ENCODE assay signal across 1 cellular context in the genomic region with DNA sequence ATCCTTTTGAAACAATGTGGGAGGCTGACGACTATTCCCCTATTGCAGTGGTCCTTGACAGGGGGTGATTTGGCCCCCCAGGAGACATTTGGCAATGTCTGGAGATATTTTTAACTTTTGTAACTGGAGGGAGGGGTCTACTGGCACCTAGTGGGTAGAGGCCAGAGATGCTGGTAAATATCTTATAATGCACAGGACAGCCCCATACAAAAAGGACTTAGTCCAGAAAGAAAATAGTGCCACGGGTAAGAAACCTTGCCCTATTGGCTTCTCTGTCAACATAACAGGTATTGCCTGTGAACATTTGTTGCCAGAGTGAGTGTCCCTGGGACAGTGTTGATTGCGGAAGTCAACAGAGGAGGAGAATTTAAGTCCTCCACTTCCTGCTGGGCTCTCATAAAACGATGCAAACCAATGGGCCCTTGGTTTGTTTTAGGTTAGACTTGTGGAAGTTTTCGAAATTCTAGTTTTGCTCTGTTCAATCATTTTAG.
TF ChIP-seq lines count a peak whose summit lies in the region.

No MANE protein-coding gene starts in this region.

TF ChIP-seq in HepG2, 621 proteins besides CTCF, POLR2A, EP300 and RAD21 (continued from another document and continues in another):
- TF ChIP-seq, protein P1, sequence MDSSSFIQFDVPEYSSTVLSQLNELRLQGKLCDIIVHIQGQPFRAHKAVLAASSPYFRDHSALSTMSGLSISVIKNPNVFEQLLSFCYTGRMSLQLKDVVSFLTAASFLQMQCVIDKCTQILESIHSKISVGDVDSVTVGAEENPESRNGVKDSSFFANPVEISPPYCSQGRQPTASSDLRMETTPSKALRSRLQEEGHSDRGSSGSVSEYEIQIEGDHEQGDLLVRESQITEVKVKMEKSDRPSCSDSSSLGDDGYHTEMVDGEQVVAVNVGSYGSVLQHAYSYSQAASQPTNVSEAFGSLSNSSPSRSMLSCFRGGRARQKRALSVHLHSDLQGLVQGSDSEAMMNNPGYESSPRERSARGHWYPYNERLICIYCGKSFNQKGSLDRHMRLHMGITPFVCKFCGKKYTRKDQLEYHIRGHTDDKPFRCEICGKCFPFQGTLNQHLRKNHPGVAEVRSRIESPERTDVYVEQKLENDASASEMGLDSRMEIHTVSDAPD (CRISPR knock-in tag; IDR thresholded peaks at IDR 0.05) = 0 out of 2 replicates have a peak, but pooled peaks have one; percentile 60
- TF ChIP-seq HMG20A (CRISPR knock-in tag; IDR thresholded peaks at IDR 0.05; ENCODE audit: borderline replicate concordance) = peak; percentile 57; the same call in 1 of the 2 replicates
- TF ChIP-seq FOXA3 (CRISPR knock-in tag; IDR thresholded peaks at IDR 0.05) = peak; percentile 95
- TF ChIP-seq, protein P2, sequence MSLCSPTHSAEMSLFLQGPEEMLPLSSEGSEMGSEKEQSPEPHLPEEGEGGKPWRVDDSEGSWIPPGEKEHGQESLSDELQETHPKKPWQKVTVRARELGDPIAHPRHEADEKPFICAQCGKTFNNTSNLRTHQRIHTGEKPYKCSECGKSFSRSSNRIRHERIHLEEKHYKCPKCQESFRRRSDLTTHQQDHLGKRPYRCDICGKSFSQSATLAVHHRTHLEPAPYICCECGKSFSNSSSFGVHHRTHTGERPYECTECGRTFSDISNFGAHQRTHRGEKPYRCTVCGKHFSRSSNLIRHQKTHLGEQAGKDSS (CRISPR knock-in tag; IDR thresholded peaks at IDR 0.05; ENCODE audit: borderline replicate concordance, low read depth) = peak; percentile 48; the same call in 1 of the 2 replicates
- TF ChIP-seq, protein P3, sequence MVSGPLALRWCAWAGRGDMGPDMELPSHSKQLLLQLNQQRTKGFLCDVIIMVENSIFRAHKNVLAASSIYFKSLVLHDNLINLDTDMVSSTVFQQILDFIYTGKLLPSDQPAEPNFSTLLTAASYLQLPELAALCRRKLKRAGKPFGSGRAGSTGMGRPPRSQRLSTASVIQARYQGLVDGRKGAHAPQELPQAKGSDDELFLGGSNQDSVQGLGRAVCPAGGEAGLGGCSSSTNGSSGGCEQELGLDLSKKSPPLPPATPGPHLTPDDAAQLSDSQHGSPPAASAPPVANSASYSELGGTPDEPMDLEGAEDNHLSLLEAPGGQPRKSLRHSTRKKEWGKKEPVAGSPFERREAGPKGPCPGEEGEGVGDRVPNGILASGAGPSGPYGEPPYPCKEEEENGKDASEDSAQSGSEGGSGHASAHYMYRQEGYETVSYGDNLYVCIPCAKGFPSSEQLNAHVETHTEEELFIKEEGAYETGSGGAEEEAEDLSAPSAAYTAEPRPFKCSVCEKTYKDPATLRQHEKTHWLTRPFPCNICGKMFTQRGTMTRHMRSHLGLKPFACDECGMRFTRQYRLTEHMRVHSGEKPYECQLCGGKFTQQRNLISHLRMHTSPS (CRISPR knock-in tag; IDR thresholded peaks at IDR 0.05; ENCODE audit: low read depth) = 0 out of 2 replicates have a peak, but pooled peaks have one; percentile 46
- TF ChIP-seq ERF (CRISPR knock-in tag; IDR thresholded peaks at IDR 0.05) = peak; percentile 78; the same call in 1 of the 2 replicates
- TF ChIP-seq, protein P4, sequence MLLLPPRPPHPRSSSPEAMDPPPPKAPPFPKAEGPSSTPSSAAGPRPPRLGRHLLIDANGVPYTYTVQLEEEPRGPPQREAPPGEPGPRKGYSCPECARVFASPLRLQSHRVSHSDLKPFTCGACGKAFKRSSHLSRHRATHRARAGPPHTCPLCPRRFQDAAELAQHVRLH (CRISPR knock-in tag; IDR thresholded peaks at IDR 0.05; ENCODE audit: borderline replicate concordance, low read depth) = peak; percentile 52; the same call in 1 of the 2 replicates
- peak; percentile 70; the same call in 1 of the 2 replicates for TF ChIP-seq PPARG (CRISPR knock-in tag; conservative IDR thresholded peaks at IDR 0.05)
- TF ChIP-seq ZNF235 (CRISPR knock-in tag; IDR thresholded peaks at IDR 0.05; ENCODE audit: borderline replicate concordance) = no peak
- no peak for TF ChIP-seq ZNF337 (CRISPR knock-in tag; IDR thresholded peaks at IDR 0.05; ENCODE audit: borderline replicate concordance, low read depth)
- 0 out of 2 replicates have a peak, but pooled peaks have one; percentile 40 for TF ChIP-seq ZSCAN20 (CRISPR knock-in tag; IDR thresholded peaks at IDR 0.05; ENCODE audit: borderline replicate concordance)
- TF ChIP-seq TP53 (CRISPR knock-in tag; conservative IDR thresholded peaks at IDR 0.05) = no peak
- TF ChIP-seq TBX3 (IDR thresholded peaks at IDR 0.05; ENCODE audit: borderline replicate concordance) = peak; percentile 59; the same call in 1 of the 2 replicates
- no peak for TF ChIP-seq NR2F1 (CRISPR knock-in tag; IDR thresholded peaks at IDR 0.05)
- TF ChIP-seq SIX4 (CRISPR knock-in tag; IDR thresholded peaks at IDR 0.05) = no peak
- TF ChIP-seq, protein P5, sequence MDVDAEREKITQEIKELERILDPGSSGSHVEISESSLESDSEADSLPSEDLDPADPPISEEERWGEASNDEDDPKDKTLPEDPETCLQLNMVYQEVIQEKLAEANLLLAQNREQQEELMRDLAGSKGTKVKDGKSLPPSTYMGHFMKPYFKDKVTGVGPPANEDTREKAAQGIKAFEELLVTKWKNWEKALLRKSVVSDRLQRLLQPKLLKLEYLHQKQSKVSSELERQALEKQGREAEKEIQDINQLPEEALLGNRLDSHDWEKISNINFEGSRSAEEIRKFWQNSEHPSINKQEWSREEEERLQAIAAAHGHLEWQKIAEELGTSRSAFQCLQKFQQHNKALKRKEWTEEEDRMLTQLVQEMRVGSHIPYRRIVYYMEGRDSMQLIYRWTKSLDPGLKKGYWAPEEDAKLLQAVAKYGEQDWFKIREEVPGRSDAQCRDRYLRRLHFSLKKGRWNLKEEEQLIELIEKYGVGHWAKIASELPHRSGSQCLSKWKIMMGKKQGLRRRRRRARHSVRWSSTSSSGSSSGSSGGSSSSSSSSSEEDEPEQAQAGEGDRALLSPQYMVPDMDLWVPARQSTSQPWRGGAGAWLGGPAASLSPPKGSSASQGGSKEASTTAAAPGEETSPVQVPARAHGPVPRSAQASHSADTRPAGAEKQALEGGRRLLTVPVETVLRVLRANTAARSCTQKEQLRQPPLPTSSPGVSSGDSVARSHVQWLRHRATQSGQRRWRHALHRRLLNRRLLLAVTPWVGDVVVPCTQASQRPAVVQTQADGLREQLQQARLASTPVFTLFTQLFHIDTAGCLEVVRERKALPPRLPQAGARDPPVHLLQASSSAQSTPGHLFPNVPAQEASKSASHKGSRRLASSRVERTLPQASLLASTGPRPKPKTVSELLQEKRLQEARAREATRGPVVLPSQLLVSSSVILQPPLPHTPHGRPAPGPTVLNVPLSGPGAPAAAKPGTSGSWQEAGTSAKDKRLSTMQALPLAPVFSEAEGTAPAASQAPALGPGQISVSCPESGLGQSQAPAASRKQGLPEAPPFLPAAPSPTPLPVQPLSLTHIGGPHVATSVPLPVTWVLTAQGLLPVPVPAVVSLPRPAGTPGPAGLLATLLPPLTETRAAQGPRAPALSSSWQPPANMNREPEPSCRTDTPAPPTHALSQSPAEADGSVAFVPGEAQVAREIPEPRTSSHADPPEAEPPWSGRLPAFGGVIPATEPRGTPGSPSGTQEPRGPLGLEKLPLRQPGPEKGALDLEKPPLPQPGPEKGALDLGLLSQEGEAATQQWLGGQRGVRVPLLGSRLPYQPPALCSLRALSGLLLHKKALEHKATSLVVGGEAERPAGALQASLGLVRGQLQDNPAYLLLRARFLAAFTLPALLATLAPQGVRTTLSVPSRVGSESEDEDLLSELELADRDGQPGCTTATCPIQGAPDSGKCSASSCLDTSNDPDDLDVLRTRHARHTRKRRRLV (CRISPR knock-in tag; IDR thresholded peaks at IDR 0.05) = no peak
- peak; percentile 88 for TF ChIP-seq PHF21A (CRISPR knock-in tag; IDR thresholded peaks at IDR 0.05)
- TF ChIP-seq TCF7 (IDR thresholded peaks at IDR 0.05; ENCODE audit: low read depth) = peak; percentile 51; the same call in 1 of the 2 replicates
- TF ChIP-seq HDAC2 (CRISPR knock-in tag; IDR thresholded peaks at IDR 0.05) = peak; percentile 78
- TF ChIP-seq ONECUT2 (CRISPR knock-in tag; IDR thresholded peaks at IDR 0.05) = no peak
- TF ChIP-seq FOXK2 (IDR thresholded peaks at IDR 0.05) = no peak
- no peak for TF ChIP-seq TCF7L2 (IDR thresholded peaks at IDR 0.05; ENCODE audit: low read depth, low read length)
- TF ChIP-seq SRF (IDR thresholded peaks at IDR 0.05; ENCODE audit: low read depth, low read length) = no peak
- TF ChIP-seq ZNF264 (CRISPR knock-in tag; IDR thresholded peaks at IDR 0.05) = peak; percentile 55; the same call in 1 of the 2 replicates
- no peak for TF ChIP-seq AGO2 (optimal IDR thresholded peaks at IDR 0.05; ENCODE audit: low read depth, low read length)
- no peak for TF ChIP-seq TCF12 (IDR thresholded peaks at IDR 0.05)
- TF ChIP-seq TCF12 (CRISPR knock-in tag; IDR thresholded peaks at IDR 0.05) = no peak
- TF ChIP-seq ZBTB1 (CRISPR knock-in tag; IDR thresholded peaks at IDR 0.05; ENCODE audit: borderline replicate concordance) = no peak
- TF ChIP-seq, protein P6, sequence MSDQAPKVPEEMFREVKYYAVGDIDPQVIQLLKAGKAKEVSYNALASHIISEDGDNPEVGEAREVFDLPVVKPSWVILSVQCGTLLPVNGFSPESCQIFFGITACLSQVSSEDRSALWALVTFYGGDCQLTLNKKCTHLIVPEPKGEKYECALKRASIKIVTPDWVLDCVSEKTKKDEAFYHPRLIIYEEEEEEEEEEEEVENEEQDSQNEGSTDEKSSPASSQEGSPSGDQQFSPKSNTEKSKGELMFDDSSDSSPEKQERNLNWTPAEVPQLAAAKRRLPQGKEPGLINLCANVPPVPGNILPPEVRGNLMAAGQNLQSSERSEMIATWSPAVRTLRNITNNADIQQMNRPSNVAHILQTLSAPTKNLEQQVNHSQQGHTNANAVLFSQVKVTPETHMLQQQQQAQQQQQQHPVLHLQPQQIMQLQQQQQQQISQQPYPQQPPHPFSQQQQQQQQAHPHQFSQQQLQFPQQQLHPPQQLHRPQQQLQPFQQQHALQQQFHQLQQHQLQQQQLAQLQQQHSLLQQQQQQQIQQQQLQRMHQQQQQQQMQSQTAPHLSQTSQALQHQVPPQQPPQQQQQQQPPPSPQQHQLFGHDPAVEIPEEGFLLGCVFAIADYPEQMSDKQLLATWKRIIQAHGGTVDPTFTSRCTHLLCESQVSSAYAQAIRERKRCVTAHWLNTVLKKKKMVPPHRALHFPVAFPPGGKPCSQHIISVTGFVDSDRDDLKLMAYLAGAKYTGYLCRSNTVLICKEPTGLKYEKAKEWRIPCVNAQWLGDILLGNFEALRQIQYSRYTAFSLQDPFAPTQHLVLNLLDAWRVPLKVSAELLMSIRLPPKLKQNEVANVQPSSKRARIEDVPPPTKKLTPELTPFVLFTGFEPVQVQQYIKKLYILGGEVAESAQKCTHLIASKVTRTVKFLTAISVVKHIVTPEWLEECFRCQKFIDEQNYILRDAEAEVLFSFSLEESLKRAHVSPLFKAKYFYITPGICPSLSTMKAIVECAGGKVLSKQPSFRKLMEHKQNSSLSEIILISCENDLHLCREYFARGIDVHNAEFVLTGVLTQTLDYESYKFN (CRISPR knock-in tag; conservative IDR thresholded peaks at IDR 0.05) = peak; percentile 80
- peak; percentile 71 for TF ChIP-seq RXRB (CRISPR knock-in tag; IDR thresholded peaks at IDR 0.05; ENCODE audit: borderline replicate concordance)
- TF ChIP-seq ZNF232 (CRISPR knock-in tag; IDR thresholded peaks at IDR 0.05; ENCODE audit: borderline replicate concordance) = 0 out of 2 replicates have a peak, but pooled peaks have one; percentile 46
- TF ChIP-seq RNF2 (conservative IDR thresholded peaks at IDR 0.05; ENCODE audit: low read depth) = no peak
- TF ChIP-seq SRSF1 (optimal IDR thresholded peaks at IDR 0.05; ENCODE audit: low read depth, low read length) = no peak
- TF ChIP-seq, protein P7, sequence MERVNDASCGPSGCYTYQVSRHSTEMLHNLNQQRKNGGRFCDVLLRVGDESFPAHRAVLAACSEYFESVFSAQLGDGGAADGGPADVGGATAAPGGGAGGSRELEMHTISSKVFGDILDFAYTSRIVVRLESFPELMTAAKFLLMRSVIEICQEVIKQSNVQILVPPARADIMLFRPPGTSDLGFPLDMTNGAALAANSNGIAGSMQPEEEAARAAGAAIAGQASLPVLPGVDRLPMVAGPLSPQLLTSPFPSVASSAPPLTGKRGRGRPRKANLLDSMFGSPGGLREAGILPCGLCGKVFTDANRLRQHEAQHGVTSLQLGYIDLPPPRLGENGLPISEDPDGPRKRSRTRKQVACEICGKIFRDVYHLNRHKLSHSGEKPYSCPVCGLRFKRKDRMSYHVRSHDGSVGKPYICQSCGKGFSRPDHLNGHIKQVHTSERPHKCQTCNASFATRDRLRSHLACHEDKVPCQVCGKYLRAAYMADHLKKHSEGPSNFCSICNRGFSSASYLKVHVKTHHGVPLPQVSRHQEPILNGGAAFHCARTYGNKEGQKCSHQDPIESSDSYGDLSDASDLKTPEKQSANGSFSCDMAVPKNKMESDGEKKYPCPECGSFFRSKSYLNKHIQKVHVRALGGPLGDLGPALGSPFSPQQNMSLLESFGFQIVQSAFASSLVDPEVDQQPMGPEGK (CRISPR knock-in tag; IDR thresholded peaks at IDR 0.05) = peak; percentile 63; the same call in 1 of the 2 replicates
- 0 out of 2 replicates have a peak, but pooled peaks have one; percentile 76 for TF ChIP-seq ZNF614 (CRISPR knock-in tag; IDR thresholded peaks at IDR 0.05; ENCODE audit: borderline replicate concordance)
- TF ChIP-seq ZNF484 (CRISPR knock-in tag; IDR thresholded peaks at IDR 0.05; ENCODE audit: borderline replicate concordance, low read depth) = no peak
- TF ChIP-seq, protein P8, sequence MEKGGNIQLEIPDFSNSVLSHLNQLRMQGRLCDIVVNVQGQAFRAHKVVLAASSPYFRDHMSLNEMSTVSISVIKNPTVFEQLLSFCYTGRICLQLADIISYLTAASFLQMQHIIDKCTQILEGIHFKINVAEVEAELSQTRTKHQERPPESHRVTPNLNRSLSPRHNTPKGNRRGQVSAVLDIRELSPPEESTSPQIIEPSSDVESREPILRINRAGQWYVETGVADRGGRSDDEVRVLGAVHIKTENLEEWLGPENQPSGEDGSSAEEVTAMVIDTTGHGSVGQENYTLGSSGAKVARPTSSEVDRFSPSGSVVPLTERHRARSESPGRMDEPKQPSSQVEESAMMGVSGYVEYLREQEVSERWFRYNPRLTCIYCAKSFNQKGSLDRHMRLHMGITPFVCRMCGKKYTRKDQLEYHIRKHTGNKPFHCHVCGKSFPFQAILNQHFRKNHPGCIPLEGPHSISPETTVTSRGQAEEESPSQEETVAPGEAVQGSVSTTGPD (CRISPR knock-in tag; IDR thresholded peaks at IDR 0.05) = peak; percentile 68; the same call in 1 of the 2 replicates
- TF ChIP-seq STAG1 (CRISPR knock-in tag; IDR thresholded peaks at IDR 0.05) = peak; percentile 25; the same call in 1 of the 2 replicates
- TF ChIP-seq, protein P9, sequence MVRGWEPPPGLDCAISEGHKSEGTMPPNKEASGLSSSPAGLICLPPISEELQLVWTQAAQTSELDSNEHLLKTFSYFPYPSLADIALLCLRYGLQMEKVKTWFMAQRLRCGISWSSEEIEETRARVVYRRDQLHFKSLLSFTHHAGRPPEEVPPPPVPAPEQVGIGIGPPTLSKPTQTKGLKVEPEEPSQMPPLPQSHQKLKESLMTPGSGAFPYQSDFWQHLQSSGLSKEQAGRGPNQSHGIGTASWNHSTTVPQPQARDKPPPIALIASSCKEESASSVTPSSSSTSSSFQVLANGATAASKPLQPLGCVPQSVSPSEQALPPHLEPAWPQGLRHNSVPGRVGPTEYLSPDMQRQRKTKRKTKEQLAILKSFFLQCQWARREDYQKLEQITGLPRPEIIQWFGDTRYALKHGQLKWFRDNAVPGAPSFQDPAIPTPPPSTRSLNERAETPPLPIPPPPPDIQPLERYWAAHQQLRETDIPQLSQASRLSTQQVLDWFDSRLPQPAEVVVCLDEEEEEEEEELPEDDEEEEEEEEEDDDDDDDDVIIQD (CRISPR knock-in tag; IDR thresholded peaks at IDR 0.05; ENCODE audit: low read depth) = peak; percentile 100
